In genomic region chr4:86114563-86114962, GRCh38 we compare ENCODE assay signal across 22 cellular contexts.
"Had no signal": no experiment of that assay in that cellular context is flagged by ENCODE, and none has a peak within 500 bp of the region (broad histone marks: within the 10 kb centered on the region; RNA-seq: fewer than 3 reads in every experiment).

No MANE protein-coding gene starts in this region.

- DNase-seq: dermis blood vessel endothelial cell; dorsolateral prefrontal cortex; effector CD4-positive, alpha-beta T cell; effector memory CD4-positive, alpha-beta T cell; foreskin keratinocyte; heart left ventricle; hypothalamus; immature natural killer cell; islet precursor cell; left cardiac atrium; left ventricle myocardium superior; lower lobe of right lung; mesendoderm; midbrain had no signal

- H3K4me1 ChIP-seq: foreskin keratinocyte, left lung, lower lobe of right lung had no signal

- H3K36me3 ChIP-seq: esophagus muscularis mucosa, gastroesophageal sphincter, heart left ventricle, left lung, lower lobe of right lung had no signal

- H3K27ac ChIP-seq: coronary artery, dorsolateral prefrontal cortex, esophagus muscularis mucosa, foreskin keratinocyte, gastroesophageal sphincter, heart left ventricle, hepatocyte, left lung, lower lobe of right lung had no signal

- H3K4me3 ChIP-seq: coronary artery, dorsolateral prefrontal cortex, esophagus muscularis mucosa, gastroesophageal sphincter, heart left ventricle, hepatocyte, left lung, lower lobe of right lung had no signal

- FAIRE-seq: colon, endothelial cell of umbilical vein, frontal cortex had no signal

- H3K27me3 ChIP-seq: dorsolateral prefrontal cortex, esophagus muscularis mucosa, foreskin keratinocyte, gastroesophageal sphincter, heart left ventricle, hepatocyte, left lung had no signal
